ENCODE assay signal across 14 cellular contexts in genomic region chr9:130187523-130187846, GRCh38. TPM values are rescaled to one million over a fixed set of nuclear protein-coding genes. Genes with fewer than 3 reads are reported as not detected.
DNase-seq lines count a peak whose midpoint lies in the region; TF ChIP-seq lines count a peak whose summit lies in the region.
"Had no signal": no experiment of that assay in that cellular context is flagged by ENCODE, and none has a peak within 500 bp of the region (broad histone marks: within the 10 kb centered on the region; RNA-seq: fewer than 3 reads in every experiment).

No MANE protein-coding gene starts in this region.

- DNase-seq in left ventricle myocardium inferior (no peak), right atrium auricular region (ENCODE audit: low spot score) (no peak), epithelial cell of proximal tubule (ENCODE audit: low read depth) (no peak), vagina (ENCODE audit: extremely low spot score in 2 of 2) (no peak), SK-N-DZ (ENCODE audit: low spot score) (no peak), NCI-H146 treated with DMSO at 0.1 percent for 48 hours (lab: John Stamatoyannopoulos, UW; ENCODE audit: unreplicated experiment) (no peak), testis (no peak)
- DNase-seq: activated CD8-positive, alpha-beta memory T cell treated with anti-CD3 and anti-CD28 coated beads, Interleukin-2, amount 10 ng/mL, durations not matched to agents 7 days and 5 days; naive thymus-derived CD4-positive, alpha-beta T cell; NCI-H146; NCI-H82 had no signal

- H3K27ac ChIP-seq in left ventricle myocardium inferior (replicated peaks) = no peak overlapping the region
- peak overlapping the region in 1 of 2 donors; percentile 25 for H3K27ac ChIP-seq in right atrium auricular region
- no peak overlapping the region for H3K27ac ChIP-seq in neural cell (ENCODE audit: low read length)
- H3K27ac ChIP-seq in vagina = peak overlapping the region; percentile 90
- no peak overlapping the region for H3K27ac ChIP-seq in testis
- H3K27ac ChIP-seq: foreskin keratinocyte had no signal

- 73 to 76% methylated on average over 9 of the region's 9 CpGs for WGBS in testis, 2 donors

- H3K4me3 ChIP-seq in left ventricle myocardium inferior (peak overlapping the region; percentile 21), right atrium auricular region (peak overlapping the region in 1 of 2 donors; percentile 13), epithelial cell of proximal tubule (ENCODE audit: low read depth, low read length) (peak overlapping the region; percentile 62), neural cell (ENCODE audit: low read length) (no peak overlapping the region), vagina (peak overlapping the region; percentile 45 to 47), testis (no peak overlapping the region)

- TF ChIP-seq CTCF in left ventricle myocardium inferior (IDR thresholded peaks at IDR 0.05; ENCODE audit: borderline replicate concordance) (no peak), right atrium auricular region (IDR thresholded peaks at IDR 0.05) (no peak), epithelial cell of proximal tubule (conservative IDR thresholded peaks at IDR 0.05; ENCODE audit: low read depth, low read length) (no peak), neural cell (IDR thresholded peaks at IDR 0.05; ENCODE audit: poor library complexity, severe bottlenecking) (no peak), vagina (IDR thresholded peaks at IDR 0.05) (no peak), testis (IDR thresholded peaks at IDR 0.05) (no peak)

- H3K9me2 ChIP-seq in neural cell (ENCODE audit: insufficient read depth, low read length) = no peaks in the 10 kb centered on the region

- intact Hi-C loops in left ventricle myocardium inferior (cut with micrococcal nuclease) = no loop called here
- intact Hi-C loops in vagina (cut with DNase I) = no loop called here
- intact Hi-C loops in testis (cut with DNase I; ENCODE audit: low total_unique reads) = no loop called here

- no peak overlapping the region for H2AFZ ChIP-seq in neural cell (ENCODE audit: low read depth, low read length)

- peaks cover 25% of the 10 kb centered on the region for H3K79me2 ChIP-seq in neural cell (replicated peaks; ENCODE audit: insufficient read depth, low read length)

- no peaks in the 10 kb centered on the region for H3K36me3 ChIP-seq in left ventricle myocardium inferior
- no peaks in the 10 kb centered on the region for H3K36me3 ChIP-seq in right atrium auricular region
- no peaks in the 10 kb centered on the region for H3K36me3 ChIP-seq in neural cell (ENCODE audit: insufficient read depth, low read length)
- no peaks in the 10 kb centered on the region for H3K36me3 ChIP-seq in vagina
- H3K36me3 ChIP-seq in testis (ENCODE audit: low read depth, missing control alignments) = no peaks in the 10 kb centered on the region

- no peaks in the 10 kb centered on the region for H4K20me1 ChIP-seq in neural cell (ENCODE audit: insufficient read depth)

- no peaks in the 10 kb centered on the region for H3F3A ChIP-seq in neural cell (ENCODE audit: insufficient read depth, low read length, poor library complexity, severe bottlenecking)

- no peak for TF ChIP-seq EP300 in neural cell (conservative IDR thresholded peaks at IDR 0.05; ENCODE audit: poor library complexity, severe bottlenecking)

- H3K9me3 ChIP-seq in left ventricle myocardium inferior (replicated peaks) (no peaks in the 10 kb centered on the region), right atrium auricular region (no peaks in the 10 kb centered on the region), neural cell (ENCODE audit: low read length) (no peaks in the 10 kb centered on the region), vagina (no peaks in the 10 kb centered on the region), testis (no peaks in the 10 kb centered on the region)

- peak overlapping the region; percentile 7 for H3K9ac ChIP-seq in neural cell (ENCODE audit: low read length)

- no peak for TF ChIP-seq POLR2A in vagina (IDR thresholded peaks at IDR 0.05)
- TF ChIP-seq POLR2A in testis (IDR thresholded peaks at IDR 0.05) = no peak

- H3K4me2 ChIP-seq in neural cell (ENCODE audit: low read length) = no peak overlapping the region

- H3K4me1 ChIP-seq in left ventricle myocardium inferior = peaks cover 27% of the 10 kb centered on the region
- H3K4me1 ChIP-seq in right atrium auricular region = peaks cover 0 to 41% of the 10 kb centered on the region in 2 donors
- H3K4me1 ChIP-seq in vagina = peaks cover 79% of the 10 kb centered on the region
- peaks cover 11% of the 10 kb centered on the region for H3K4me1 ChIP-seq in testis
- H3K4me1 ChIP-seq: foreskin keratinocyte had no signal

- H3K27me3 ChIP-seq in left ventricle myocardium inferior (ENCODE audit: low read depth) (peaks cover 10% of the 10 kb centered on the region), right atrium auricular region (no peaks in the 10 kb centered on the region), neural cell (ENCODE audit: insufficient read depth, low read depth, low read length) (no peaks in the 10 kb centered on the region), vagina (no peaks in the 10 kb centered on the region), testis (no peaks in the 10 kb centered on the region)
- H3K27me3 ChIP-seq: foreskin keratinocyte had no signal

- no peak for TF ChIP-seq RAD21 in neural cell (conservative IDR thresholded peaks at IDR 0.05)

TF ChIP-seq in neural cell, 6 proteins besides CTCF, POLR2A, EP300 and RAD21:
- TF ChIP-seq REST (IDR thresholded peaks at IDR 0.05; ENCODE audit: borderline replicate concordance) (no peak), EZH2 (IDR thresholded peaks at IDR 0.05; ENCODE audit: borderline replicate concordance, insufficient read depth, low read length, poor library complexity, severe bottlenecking) (no peak), POLR2AphosphoS5 (IDR thresholded peaks at IDR 0.05) (no peak), TAF1 (IDR thresholded peaks at IDR 0.05; ENCODE audit: low read depth) (no peak), MXI1 (conservative IDR thresholded peaks at IDR 0.05; ENCODE audit: poor library complexity, severe bottlenecking) (no peak), SMC3 (conservative IDR thresholded peaks at IDR 0.05; ENCODE audit: poor library complexity) (no peak)

RNA-seq across cellular contexts. Expression of gene NCS1, which starts 15.3 kb away (rescaled TPM):
- total RNA-seq in left ventricle myocardium inferior (6.1 TPM), right atrium auricular region (10 to 100 TPM in 1 of 2 donors, 1 to 10 TPM in 1; 4.5 to 26.1 TPM), epithelial cell of proximal tubule (48.8 and 77.7 TPM in 2 replicates), vagina (20.4 TPM), testis (1 to 10 TPM; 5.2 TPM)
- polyA plus RNA-seq in neural cell (73.3 and 82.1 TPM in 2 replicates), testis (ENCODE audit: insufficient read depth, low read depth, low replicate concordance) (13.0 TPM)
- 135 and 153 TPM in 2 replicates for polyA minus RNA-seq in neural cell
- 76.0 and 86.7 TPM in 2 replicates for polyA plus RNA-seq in SK-N-DZ (2014; cell fraction: cytosol; rRNA removed)
- polyA plus RNA-seq in SK-N-DZ (2014; cell fraction: nucleus; rRNA removed) = 48.3 and 54.0 TPM in 2 replicates
- polyA plus RNA-seq: IgD-negative memory B cell; naive thymus-derived CD4-positive, alpha-beta T cell had no signal

Comparison
In these comparisons a context has a peak if more than half of its experiments do, and no peak if none do; other contexts are left out.
1. H3K4me3 ChIP-seq: peak in left ventricle myocardium inferior (single experiment), epithelial cell of proximal tubule (single experiment) and vagina (2 of 2); none in neural cell (single experiment) and testis (0 of 2).